14 cellular contexts compared by ENCODE assay signal in the genomic region with DNA sequence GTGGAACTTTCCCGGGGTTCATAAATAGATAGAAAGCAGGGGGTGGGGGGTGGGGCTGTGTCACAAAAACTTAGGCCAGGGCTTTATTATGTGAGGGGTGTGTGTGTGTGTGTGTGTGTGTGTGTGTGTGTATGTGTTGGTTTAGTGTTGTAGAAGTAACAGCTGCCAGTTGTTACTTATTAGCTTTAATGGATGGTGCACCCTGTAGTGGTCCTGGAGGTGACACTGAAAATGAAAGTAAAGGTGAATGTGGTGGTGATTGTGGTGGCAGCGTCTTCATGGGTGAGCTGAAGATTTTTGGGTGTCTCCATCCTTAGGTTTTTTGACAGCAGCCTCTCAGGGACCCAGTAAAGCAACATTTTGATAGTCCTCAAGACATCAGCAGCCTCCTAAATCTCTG.
DNase-seq lines count a peak whose midpoint lies in the region; ATAC-seq, FAIRE-seq and TF ChIP-seq lines count a peak whose summit lies in the region.
"Had no signal": no experiment of that assay in that cellular context is flagged by ENCODE, and none has a peak within 500 bp of the region (broad histone marks: within the 10 kb centered on the region; RNA-seq: fewer than 3 reads in every experiment).

No MANE protein-coding gene starts in this region.

- no peaks in the 10 kb centered on the region for H3K27me3 ChIP-seq in DND-41 (ENCODE audit: insufficient read depth, low read length, poor library complexity)
- H3K27me3 ChIP-seq: uterus had no signal

- peak; percentile 47 for DNase-seq in DND-41
- peak; percentile 22 for DNase-seq in GM19239 (ENCODE audit: insufficient read length, low spot score)
- DNase-seq in hepatic stellate cell (ENCODE audit: low spot score) = no peak
- no peak for DNase-seq in NCI-H128 (lab: John Stamatoyannopoulos, UW; ENCODE audit: unreplicated experiment)
- no peak for DNase-seq in NCI-H82 treated with DMSO at 0.1 percent for 48 hours (lab: John Stamatoyannopoulos, UW; ENCODE audit: unreplicated experiment)
- DNase-seq in NK-92 (lab: John Stamatoyannopoulos, UW; ENCODE audit: unreplicated experiment) = no peak
- DNase-seq: foreskin fibroblast, GF-D8, NCI-H187, PC-3, uterus had no signal

- no peak overlapping the region for H3K9ac ChIP-seq in DND-41 (ENCODE audit: low read depth, low read length)

- no peak overlapping the region for H3K4me3 ChIP-seq in DND-41 (ENCODE audit: low read depth in 1 of 2, low read length in 2 of 2)
- H3K4me3 ChIP-seq: uterus had no signal

- H3K9me3 ChIP-seq in DND-41 (ENCODE audit: insufficient read depth, low read length, severe bottlenecking) = no peaks in the 10 kb centered on the region
- H3K9me3 ChIP-seq: uterus had no signal

- no peak for TF ChIP-seq CTCF in DND-41 (IDR thresholded peaks at IDR 0.05; ENCODE audit: borderline replicate concordance, extremely low read depth, low read length, poor library complexity, severe bottlenecking)

- ATAC-seq in DND-41 (ENCODE audit: insufficient read depth, low read depth) (peak; percentile 91), HG02642 (IDR thresholded peaks at IDR 0.05; ENCODE audit: poor library complexity, unreplicated experiment) (peak; percentile 97), HG03460 (IDR thresholded peaks at IDR 0.05; ENCODE audit: unreplicated experiment) (peak; percentile 98)
- ATAC-seq: activated T-helper 17 cell treated with anti-CD3 and anti-CD28 coated beads, Interleukin-2, amount 50 U/mL, for 72 hours; PC-3 had no signal

- no peaks in the 10 kb centered on the region for H3K79me2 ChIP-seq in DND-41 (ENCODE audit: insufficient read depth, low read length)

- H2AFZ ChIP-seq in DND-41 (ENCODE audit: low read depth, low read length) = 0 out of 2 replicates have a peak overlapping the region, but pooled peaks have one; percentile 43

- no peaks in the 10 kb centered on the region for H3K36me3 ChIP-seq in DND-41 (ENCODE audit: insufficient read depth, low read length)
- H3K36me3 ChIP-seq: uterus had no signal

- FAIRE-seq in GM19239 (lab: Jason Lieb, UNC) = peak; percentile 97

- H3K27ac ChIP-seq in DND-41 (ENCODE audit: low read length) = peak overlapping the region; percentile 8; the same call in 1 of the 2 replicates
- H3K27ac ChIP-seq: uterus had no signal

- H4K20me1 ChIP-seq in DND-41 (ENCODE audit: insufficient read depth, low read length) = no peaks in the 10 kb centered on the region

- peaks cover 21% of the 10 kb centered on the region for H3K4me1 ChIP-seq in DND-41 (ENCODE audit: insufficient read depth, low read length)
- H3K4me1 ChIP-seq: uterus had no signal

- peak overlapping the region; percentile 34; the same call in 1 of the 2 replicates for H3K4me2 ChIP-seq in DND-41 (ENCODE audit: insufficient read depth, low read length)

Comparison
In these comparisons a context has a peak if more than half of its experiments do, and no peak if none do; other contexts are left out.
1. DNase-seq: peak in DND-41 (single experiment) and GM19239 (single experiment); none in hepatic stellate cell (single experiment), NCI-H128 (single experiment), NCI-H82 treated with DMSO at 0.1 percent for 48 hours (single experiment) and NK-92 (single experiment).
2. Peak in every context shown above with its lines, with median percentiles within 50 percentile points of each other: ATAC-seq.